ENCODE assay signal across 8 cellular contexts in genomic region chr1:1206376-1207253, GRCh38. TPM values are rescaled to one million over a fixed set of nuclear protein-coding genes. Genes with fewer than 3 reads are reported as not detected.
DNase-seq lines count a peak whose midpoint lies in the region; ATAC-seq and TF ChIP-seq lines count a peak whose summit lies in the region.

Gene TNFRSF18, minus strand, starts transcription at chr1:1206592. Its CDS starts 21 bp downstream, at chr1:1206571.

- H3K36me3 ChIP-seq in mesendoderm (ENCODE audit: control insufficient read depth, insufficient read depth, low read length) = no peaks in the 10 kb centered on the region

- H4K5ac ChIP-seq in mesendoderm (ENCODE audit: low read length) = no peak within 1 kb of the TSS

- H3K18ac ChIP-seq in mesendoderm (ENCODE audit: low read length) = no peak within 1 kb of the TSS

- H3K4me3 ChIP-seq in astrocyte of the cerebellum (ENCODE audit: low read depth, low read length) (peak within 1 kb of the TSS; percentile 10), mesendoderm (ENCODE audit: low read length) (no peak within 1 kb of the TSS)

- peak within 1 kb of the TSS; percentile 67 for H3K56ac ChIP-seq in mesendoderm (ENCODE audit: low read length)

- no peak within 1 kb of the TSS for H2BK15ac ChIP-seq in mesendoderm (replicated peaks; ENCODE audit: low read depth)

- H3K4me1 ChIP-seq in mesendoderm (ENCODE audit: control insufficient read depth, low read depth, low read length) = no peaks in the 10 kb centered on the region

- no peaks in the 10 kb centered on the region for H3K79me2 ChIP-seq in mesendoderm (ENCODE audit: control insufficient read depth, insufficient read depth, low read length)

- no peak within 1 kb of the TSS for H3K27ac ChIP-seq in mesendoderm (ENCODE audit: low read depth, low read length)

- in situ Hi-C loops in astrocyte of the cerebellum (cut with HindIII; ENCODE audit: low sequenced_read_pairs) = no loop called here
- in situ Hi-C loops in KBM-7 (cut with MboI; ENCODE audit: low pct_unique_long_range_greater_than_20kb, low sequenced_read_pairs) = no loop called here

- no peak within 1 kb of the TSS for H2BK5ac ChIP-seq in mesendoderm (ENCODE audit: low read length)

- no peak for ATAC-seq in HG03139 (IDR thresholded peaks at IDR 0.05; ENCODE audit: unreplicated experiment)
- no peak for ATAC-seq in HG02870 (IDR thresholded peaks at IDR 0.05; ENCODE audit: unreplicated experiment)

- H2BK120ac ChIP-seq in mesendoderm (ENCODE audit: low read depth, low read length) = no peak within 1 kb of the TSS

- no peak within 1 kb of the TSS for H4K8ac ChIP-seq in mesendoderm (ENCODE audit: low read depth, low read length)

- H3K4ac ChIP-seq in mesendoderm (ENCODE audit: low read depth, low read length) = no peak within 1 kb of the TSS

- no peak for TF ChIP-seq CTCF in astrocyte of the cerebellum (IDR thresholded peaks at IDR 0.05; ENCODE audit: low read depth, low read length, missing control alignments)

- no peak within 1 kb of the TSS for H2AK5ac ChIP-seq in mesendoderm (ENCODE audit: low read length)

- peak within 1 kb of the TSS; percentile 54 for H3K9ac ChIP-seq in mesendoderm (ENCODE audit: low read length)

- H3K23ac ChIP-seq in mesendoderm (ENCODE audit: low read length) = no peak within 1 kb of the TSS

- no peaks in the 10 kb centered on the region for H3K79me1 ChIP-seq in mesendoderm (ENCODE audit: low read length)

- DNase-seq in DMS153 (lab: John Stamatoyannopoulos, UW) (peak; percentile 51), NCI-H510A (lab: John Stamatoyannopoulos, UW) (peak; percentile 97), astrocyte of the cerebellum (ENCODE audit: low read depth) (no peak), mesendoderm (peak; percentile 30), KBM-7 (no peak), HPDE6-E6E7 (ENCODE audit: extremely low spot score) (no peak)

- H3K4me2 ChIP-seq in mesendoderm (ENCODE audit: low read length) = peak within 1 kb of the TSS; percentile 38

- H3K27me3 ChIP-seq in mesendoderm (ENCODE audit: insufficient read depth, low read length, poor library complexity) = no peaks in the 10 kb centered on the region

- no CpG with 5 or more reads among the region's 59 CpGs for WGBS in mesendoderm (ENCODE audit: extremely low coverage, insufficient coverage, low lambda C conversion rate)

RNA-seq across cellular contexts. Expression of gene TNFRSF18, which starts in this region (rescaled TPM):
- 0.15 TPM for polyA plus RNA-seq in mesendoderm (2013, experiment 1 of 2)
- 0.08 TPM for polyA plus RNA-seq in mesendoderm (2013, experiment 2 of 2)

Comparison
In these comparisons a context has a peak if more than half of its experiments do, and no peak if none do; other contexts are left out.
1. DNase-seq: peak in DMS153 (single experiment), NCI-H510A (single experiment) and mesendoderm (single experiment); none in astrocyte of the cerebellum (single experiment), KBM-7 (single experiment) and HPDE6-E6E7 (single experiment).